Comparison of ENCODE assay signal across 25 cellular contexts in the genomic region with DNA sequence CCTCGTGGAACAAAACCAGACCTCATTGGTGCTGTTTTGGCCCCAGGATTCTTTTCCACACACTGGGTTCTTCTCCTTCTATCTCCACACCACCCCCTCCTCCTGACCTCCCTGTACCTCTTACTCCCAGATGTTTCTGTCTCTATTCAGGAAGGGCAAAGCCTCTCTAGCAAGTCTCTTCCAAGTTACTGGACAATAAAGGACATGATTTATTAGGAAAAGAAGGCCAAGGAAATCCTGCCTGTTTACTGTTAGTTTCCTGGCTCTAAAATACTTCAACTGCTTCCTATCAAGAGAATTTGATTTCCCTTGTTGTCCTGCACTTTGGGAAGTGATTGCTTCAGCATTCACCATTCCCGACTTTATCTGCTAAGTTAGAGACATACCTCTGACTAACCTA.
"Had no signal": no experiment of that assay in that cellular context is flagged by ENCODE, and none has a peak within 500 bp of the region (broad histone marks: within the 10 kb centered on the region; RNA-seq: fewer than 3 reads in every experiment).

No MANE protein-coding gene starts in this region.

- ATAC-seq: activated CD8-positive, alpha-beta T cell treated with anti-CD3 and anti-CD28 coated beads for 36 hours; activated T-cell treated with anti-CD3 and anti-CD28 coated beads, Interleukin-2, amount 50 U/mL, for 72 hours; Panc1; Right ventricle myocardium inferior had no signal

- H3K36me3 Mint-ChIP-seq: activated naive CD4-positive, alpha-beta T cell treated with anti-CD3 and anti-CD28 coated beads, Interleukin-2, amount 10 ng/mL, durations not matched to agents 7 days and 5 days; activated naive CD8-positive, alpha-beta T cell treated with anti-CD3 and anti-CD28 coated beads for 36 hours had no signal

- H3K9me3 ChIP-seq: adrenal gland had no signal

- H3K4me3 Mint-ChIP-seq: activated CD8-positive, alpha-beta T cell treated with anti-CD3 and anti-CD28 coated beads for 36 hours; activated naive CD4-positive, alpha-beta T cell treated with anti-CD3 and anti-CD28 coated beads, Interleukin-2, amount 10 ng/mL, durations not matched to agents 7 days and 5 days; activated naive CD8-positive, alpha-beta T cell treated with anti-CD3 and anti-CD28 coated beads for 36 hours; activated T-cell treated with anti-CD3 and anti-CD28 coated beads, Interleukin-2, amount 50 U/mL, for 72 hours had no signal

- H3K27ac Mint-ChIP-seq: activated CD8-positive, alpha-beta T cell treated with anti-CD3 and anti-CD28 coated beads for 36 hours; activated naive CD4-positive, alpha-beta T cell treated with anti-CD3 and anti-CD28 coated beads, Interleukin-2, amount 10 ng/mL, durations not matched to agents 7 days and 5 days; activated naive CD8-positive, alpha-beta T cell treated with anti-CD3 and anti-CD28 coated beads for 36 hours; activated T-cell treated with anti-CD3 and anti-CD28 coated beads, Interleukin-2, amount 50 U/mL, for 72 hours; activated T-helper 2 cell treated with anti-CD3 and anti-CD28 coated beads, Interferon-gamma antibody, Interleukin-2, Interleukin-4, amounts not matched to agents 10 μg/mL and 5 μg/mL and 100 μg/mL, durations not matched to agents 14 hours and 24 hours and 36 hours had no signal

- H3K9me3 Mint-ChIP-seq: activated CD8-positive, alpha-beta T cell treated with anti-CD3 and anti-CD28 coated beads for 36 hours; activated naive CD4-positive, alpha-beta T cell treated with anti-CD3 and anti-CD28 coated beads, Interleukin-2, amount 10 ng/mL, durations not matched to agents 7 days and 5 days; activated naive CD8-positive, alpha-beta T cell treated with anti-CD3 and anti-CD28 coated beads for 36 hours; activated T-cell treated with anti-CD3 and anti-CD28 coated beads, Interleukin-2, amount 50 U/mL, for 72 hours; activated T-helper 2 cell treated with anti-CD3 and anti-CD28 coated beads, Interferon-gamma antibody, Interleukin-2, Interleukin-4, amounts not matched to agents 10 μg/mL and 5 μg/mL and 100 μg/mL, durations not matched to agents 14 hours and 24 hours and 36 hours had no signal

- H3K36me3 ChIP-seq: adrenal gland, WERI-Rb-1 had no signal

- DNase-seq: activated CD4-positive, alpha-beta T cell treated with anti-CD3 and anti-CD28 coated beads for 4 hours; activated CD8-positive, alpha-beta memory T cell treated with anti-CD3 and anti-CD28 coated beads, Interleukin-2, amount 50 U/mL, for 4 hours; activated CD8-positive, alpha-beta T cell treated with anti-CD3 and anti-CD28 coated beads for 36 hours; activated gamma-delta T cell treated with Interleukin-2 at 50 U/mL for 16 hours; activated naive CD4-positive, alpha-beta T cell treated with anti-CD3 and anti-CD28 coated beads, Interleukin-2, amount 10 ng/mL, durations not matched to agents 7 days and 5 days; activated naive CD8-positive, alpha-beta T cell treated with anti-CD3 and anti-CD28 coated beads for 36 hours; activated T-cell treated with anti-CD3 and anti-CD28 coated beads, Interleukin-2, amount 50 U/mL, for 72 hours; adrenal gland; anterior cingulate cortex; Kasumi-1; NCI-H1105 treated with DMSO at 0.1 percent for 48 hours; NCI-H1436 treated with DMSO at 0.1 percent for 48 hours; NCI-H187; NCI-H2081; NCI-H510A treated with DMSO at 0.1 percent for 48 hours; NCI-H69; NK-92 treated with Interleukin-12 subunit alpha and Interleukin-12 subunit beta, amount 100 ng/mL, for 24 hours; OCI-M1; RPMI8226; T-helper 1 cell; WERI-Rb-1 had no signal

- H3K4me1 Mint-ChIP-seq: activated naive CD4-positive, alpha-beta T cell treated with anti-CD3 and anti-CD28 coated beads, Interleukin-2, amount 10 ng/mL, durations not matched to agents 7 days and 5 days; activated naive CD8-positive, alpha-beta T cell treated with anti-CD3 and anti-CD28 coated beads for 36 hours had no signal

- H3K27me3 Mint-ChIP-seq: activated naive CD4-positive, alpha-beta T cell treated with anti-CD3 and anti-CD28 coated beads, Interleukin-2, amount 10 ng/mL, durations not matched to agents 7 days and 5 days had no signal

- H3K27me3 ChIP-seq: adrenal gland had no signal

- H3K4me3 ChIP-seq: adrenal gland, SK-N-MC had no signal
